In the genomic region with DNA sequence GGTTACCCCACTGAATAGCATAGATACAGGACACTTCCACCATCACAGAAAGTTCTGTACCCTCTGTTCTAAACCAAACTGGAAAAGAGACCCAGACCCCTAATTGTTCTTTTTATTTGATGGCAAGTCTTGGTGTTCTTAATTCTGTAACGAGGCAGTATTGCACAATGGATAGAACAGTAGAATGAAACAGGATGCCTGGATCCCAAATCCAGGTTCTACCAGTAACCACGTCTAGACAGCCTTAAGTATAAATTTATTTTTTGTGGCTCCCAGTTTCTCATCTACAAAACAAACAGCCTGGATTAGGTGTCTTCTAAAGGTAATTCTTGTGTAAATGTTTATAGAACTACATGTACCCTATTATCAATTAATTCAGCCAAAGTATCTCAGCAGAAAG, we compare ENCODE assay signal across 23 cellular contexts.
"Had no signal": no experiment of that assay in that cellular context is flagged by ENCODE, and none has a peak within 500 bp of the region (broad histone marks: within the 10 kb centered on the region; RNA-seq: fewer than 3 reads in every experiment).

No MANE protein-coding gene starts in this region.

- H3K4me3 ChIP-seq: MG63, SJSA1, SK-N-MC had no signal

- DNase-seq: KBM-7, MG63, NCI-H1092, NCI-H1105 treated with DMSO at 0.1 percent for 48 hours, NCI-H1417 treated with DMSO at 0.1 percent for 48 hours, NCI-H146, NCI-H1694 treated with DMSO at 0.1 percent for 48 hours, NCI-H1930, NCI-H2081, NCI-H2107, NCI-H226, NCI-H446, NCI-H510A, NCI-H524 treated with DMSO at 0.1 percent for 48 hours, NCI-H69, NCI-H774, Right ventricle myocardium superior, RPMI8226, SIG-M5 had no signal

- H3K27ac ChIP-seq: SJSA1, SK-N-MC had no signal

- H3K9me3 ChIP-seq: MG63, SJSA1 had no signal

- H3K27me3 ChIP-seq: MG63, SJSA1 had no signal

- FAIRE-seq: HTR-8/SVneo, RCC 7860 had no signal

- H3K4me1 ChIP-seq: SJSA1 had no signal
